Comparison of ENCODE assay signal across 1 cellular context in genomic region chr6:17584241-17584803, GRCh38.
TF ChIP-seq lines count a peak whose summit lies in the region.

No MANE protein-coding gene starts in this region.

TF ChIP-seq in K562, 482 proteins besides CTCF, POLR2A, EP300 and RAD21 (continued from another document and continues in another):
- TF ChIP-seq MNT (conservative IDR thresholded peaks at IDR 0.05), result peak in 1 of 2 experiments; percentile 36; a peak in 2 of 4 replicates
- no peak for TF ChIP-seq ZFP36 (IDR thresholded peaks at IDR 0.05; ENCODE audit: low read depth, low read length, partially characterized antibody)
- TF ChIP-seq U2AF2 (optimal IDR thresholded peaks at IDR 0.05; ENCODE audit: low read depth, low read length), result no peak
- TF ChIP-seq, protein P1, sequence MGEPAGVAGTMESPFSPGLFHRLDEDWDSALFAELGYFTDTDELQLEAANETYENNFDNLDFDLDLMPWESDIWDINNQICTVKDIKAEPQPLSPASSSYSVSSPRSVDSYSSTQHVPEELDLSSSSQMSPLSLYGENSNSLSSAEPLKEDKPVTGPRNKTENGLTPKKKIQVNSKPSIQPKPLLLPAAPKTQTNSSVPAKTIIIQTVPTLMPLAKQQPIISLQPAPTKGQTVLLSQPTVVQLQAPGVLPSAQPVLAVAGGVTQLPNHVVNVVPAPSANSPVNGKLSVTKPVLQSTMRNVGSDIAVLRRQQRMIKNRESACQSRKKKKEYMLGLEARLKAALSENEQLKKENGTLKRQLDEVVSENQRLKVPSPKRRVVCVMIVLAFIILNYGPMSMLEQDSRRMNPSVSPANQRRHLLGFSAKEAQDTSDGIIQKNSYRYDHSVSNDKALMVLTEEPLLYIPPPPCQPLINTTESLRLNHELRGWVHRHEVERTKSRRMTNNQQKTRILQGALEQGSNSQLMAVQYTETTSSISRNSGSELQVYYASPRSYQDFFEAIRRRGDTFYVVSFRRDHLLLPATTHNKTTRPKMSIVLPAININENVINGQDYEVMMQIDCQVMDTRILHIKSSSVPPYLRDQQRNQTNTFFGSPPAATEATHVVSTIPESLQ (CRISPR knock-in tag; IDR thresholded peaks at IDR 0.05), result no peak
- no peak for TF ChIP-seq DDX20 (tag; IDR thresholded peaks at IDR 0.05; ENCODE audit: low read depth)
- TF ChIP-seq, protein P2, sequence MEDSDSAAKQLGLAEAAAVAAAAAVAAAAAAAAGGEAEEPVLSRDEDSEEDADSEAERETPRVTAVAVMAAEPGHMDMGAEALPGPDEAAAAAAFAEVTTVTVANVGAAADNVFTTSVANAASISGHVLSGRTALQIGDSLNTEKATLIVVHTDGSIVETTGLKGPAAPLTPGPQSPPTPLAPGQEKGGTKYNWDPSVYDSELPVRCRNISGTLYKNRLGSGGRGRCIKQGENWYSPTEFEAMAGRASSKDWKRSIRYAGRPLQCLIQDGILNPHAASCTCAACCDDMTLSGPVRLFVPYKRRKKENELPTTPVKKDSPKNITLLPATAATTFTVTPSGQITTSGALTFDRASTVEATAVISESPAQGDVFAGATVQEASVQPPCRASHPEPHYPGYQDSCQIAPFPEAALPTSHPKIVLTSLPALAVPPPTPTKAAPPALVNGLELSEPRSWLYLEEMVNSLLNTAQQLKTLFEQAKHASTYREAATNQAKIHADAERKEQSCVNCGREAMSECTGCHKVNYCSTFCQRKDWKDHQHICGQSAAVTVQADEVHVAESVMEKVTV (CRISPR knock-in tag; IDR thresholded peaks at IDR 0.05), result peak; percentile 92
- peak in 1 of 2 experiments; percentile 39; a peak in 1 of 4 replicates for TF ChIP-seq MAZ (CRISPR knock-in tag; conservative IDR thresholded peaks at IDR 0.05 in 1 of 2, IDR thresholded peaks at IDR 0.05 in 1 of 2)
- TF ChIP-seq ZMIZ1 (IDR thresholded peaks at IDR 0.05; ENCODE audit: low read depth in 2 of 2, low read length in 2 of 2), result 0 out of 4 replicates have a peak, but pooled peaks of 1 of the 2 experiments have one; percentile 42
- TF ChIP-seq NCOR1 (IDR thresholded peaks at IDR 0.05), result 0 out of 2 replicates have a peak, but pooled peaks have one; percentile 10
- 0 out of 2 replicates have a peak, but pooled peaks have one; percentile 45 for TF ChIP-seq RFX5 (IDR thresholded peaks at IDR 0.05; ENCODE audit: low read depth, low read length)
- no peak for TF ChIP-seq PHF20 (IDR thresholded peaks at IDR 0.05; ENCODE audit: partially characterized antibody)
- TF ChIP-seq NFATC3 (IDR thresholded peaks at IDR 0.05), result peak; percentile 52; the same call in 1 of the 2 replicates
- TF ChIP-seq, protein P3, sequence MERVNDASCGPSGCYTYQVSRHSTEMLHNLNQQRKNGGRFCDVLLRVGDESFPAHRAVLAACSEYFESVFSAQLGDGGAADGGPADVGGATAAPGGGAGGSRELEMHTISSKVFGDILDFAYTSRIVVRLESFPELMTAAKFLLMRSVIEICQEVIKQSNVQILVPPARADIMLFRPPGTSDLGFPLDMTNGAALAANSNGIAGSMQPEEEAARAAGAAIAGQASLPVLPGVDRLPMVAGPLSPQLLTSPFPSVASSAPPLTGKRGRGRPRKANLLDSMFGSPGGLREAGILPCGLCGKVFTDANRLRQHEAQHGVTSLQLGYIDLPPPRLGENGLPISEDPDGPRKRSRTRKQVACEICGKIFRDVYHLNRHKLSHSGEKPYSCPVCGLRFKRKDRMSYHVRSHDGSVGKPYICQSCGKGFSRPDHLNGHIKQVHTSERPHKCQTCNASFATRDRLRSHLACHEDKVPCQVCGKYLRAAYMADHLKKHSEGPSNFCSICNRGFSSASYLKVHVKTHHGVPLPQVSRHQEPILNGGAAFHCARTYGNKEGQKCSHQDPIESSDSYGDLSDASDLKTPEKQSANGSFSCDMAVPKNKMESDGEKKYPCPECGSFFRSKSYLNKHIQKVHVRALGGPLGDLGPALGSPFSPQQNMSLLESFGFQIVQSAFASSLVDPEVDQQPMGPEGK (CRISPR knock-in tag; IDR thresholded peaks at IDR 0.05; ENCODE audit: borderline replicate concordance), result no peak
- TF ChIP-seq EWSR1 (IDR thresholded peaks at IDR 0.05; ENCODE audit: borderline replicate concordance, low read depth, partially characterized antibody), result no peak
- no peak for TF ChIP-seq ZNF239 (CRISPR knock-in tag; IDR thresholded peaks at IDR 0.05)
- TF ChIP-seq ELF4 (CRISPR knock-in tag; IDR thresholded peaks at IDR 0.05), result no peak
- TF ChIP-seq ARID3A (IDR thresholded peaks at IDR 0.05; ENCODE audit: borderline replicate concordance, low read depth, low read length), result peak; percentile 79
- no peak for TF ChIP-seq TFAM (CRISPR knock-in tag; conservative IDR thresholded peaks at IDR 0.05)
- no peak for TF ChIP-seq ZNF707 (CRISPR knock-in tag; conservative IDR thresholded peaks at IDR 0.05)
- no peak for TF ChIP-seq ZNF398 (CRISPR knock-in tag; IDR thresholded peaks at IDR 0.05)
- TF ChIP-seq TBL1XR1 (IDR thresholded peaks at IDR 0.05; ENCODE audit: low read length in 2 of 2), result 0 out of 4 replicates have a peak, but pooled peaks of 1 of the 2 experiments have one; percentile 35
- no peak for TF ChIP-seq ZNF444 (CRISPR knock-in tag; IDR thresholded peaks at IDR 0.05)
- no peak for TF ChIP-seq ZBTB9 (CRISPR knock-in tag; IDR thresholded peaks at IDR 0.05)
- peak; percentile 47; the same call in 1 of the 2 replicates for TF ChIP-seq MYC (IDR thresholded peaks at IDR 0.05; ENCODE audit: low read depth, low read length)
- TF ChIP-seq MYC (CRISPR knock-in tag; IDR thresholded peaks at IDR 0.05; ENCODE audit: borderline replicate concordance, low read depth), result no peak
- TF ChIP-seq ARNT (IDR thresholded peaks at IDR 0.05), result peak in 1 of 2 experiments; percentile 80; a peak in 2 of 4 replicates
- TF ChIP-seq ZKSCAN3 (CRISPR knock-in tag; IDR thresholded peaks at IDR 0.05), result no peak
- TF ChIP-seq MAFK (IDR thresholded peaks at IDR 0.05; ENCODE audit: low read length), result peak; percentile 9; the same call in 1 of the 2 replicates
- TF ChIP-seq ZNF274 (IDR thresholded peaks at IDR 0.05; ENCODE audit: borderline replicate concordance, low read depth, low read length), result no peak
- TF ChIP-seq CC2D1A (IDR thresholded peaks at IDR 0.05), result peak; percentile 58
- TF ChIP-seq, protein P4, sequence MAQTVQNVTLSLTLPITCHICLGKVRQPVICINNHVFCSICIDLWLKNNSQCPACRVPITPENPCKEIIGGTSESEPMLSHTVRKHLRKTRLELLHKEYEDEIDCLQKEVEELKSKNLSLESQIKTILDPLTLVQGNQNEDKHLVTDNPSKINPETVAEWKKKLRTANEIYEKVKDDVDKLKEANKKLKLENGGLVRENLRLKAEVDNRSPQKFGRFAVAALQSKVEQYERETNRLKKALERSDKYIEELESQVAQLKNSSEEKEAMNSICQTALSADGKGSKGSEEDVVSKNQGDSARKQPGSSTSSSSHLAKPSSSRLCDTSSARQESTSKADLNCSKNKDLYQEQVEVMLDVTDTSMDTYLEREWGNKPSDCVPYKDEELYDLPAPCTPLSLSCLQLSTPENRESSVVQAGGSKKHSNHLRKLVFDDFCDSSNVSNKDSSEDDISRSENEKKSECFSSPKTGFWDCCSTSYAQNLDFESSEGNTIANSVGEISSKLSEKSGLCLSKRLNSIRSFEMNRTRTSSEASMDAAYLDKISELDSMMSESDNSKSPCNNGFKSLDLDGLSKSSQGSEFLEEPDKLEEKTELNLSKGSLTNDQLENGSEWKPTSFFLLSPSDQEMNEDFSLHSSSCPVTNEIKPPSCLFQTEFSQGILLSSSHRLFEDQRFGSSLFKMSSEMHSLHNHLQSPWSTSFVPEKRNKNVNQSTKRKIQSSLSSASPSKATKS (CRISPR knock-in tag; IDR thresholded peaks at IDR 0.05), result no peak
- TF ChIP-seq SMARCC2 (IDR thresholded peaks at IDR 0.05; ENCODE audit: low read depth), result 0 out of 2 replicates have a peak, but pooled peaks have one; percentile 40
- TF ChIP-seq BRD4 (IDR thresholded peaks at IDR 0.05), result no peak
- TF ChIP-seq CLOCK (CRISPR knock-in tag; IDR thresholded peaks at IDR 0.05; ENCODE audit: borderline replicate concordance), result no peak
- peak; percentile 67 for TF ChIP-seq SMC3 (conservative IDR thresholded peaks at IDR 0.05; ENCODE audit: insufficient read depth, low read depth, low read length)
- 0 out of 2 replicates have a peak, but pooled peaks have one; percentile 60 for TF ChIP-seq NBN (IDR thresholded peaks at IDR 0.05; ENCODE audit: low read depth)
- no peak for TF ChIP-seq LEF1 (IDR thresholded peaks at IDR 0.05)
- no peak for TF ChIP-seq TCF3 (CRISPR knock-in tag; IDR thresholded peaks at IDR 0.05)
- no peak for TF ChIP-seq ZNF586 (CRISPR knock-in tag; conservative IDR thresholded peaks at IDR 0.05)
